Comparison of ENCODE assay signal across 19 cellular contexts in genomic region chr9:137484551-137485315, GRCh38. TPM values are rescaled to one million over a fixed set of nuclear protein-coding genes. Genes with fewer than 3 reads are reported as not detected.
"Had no signal": no experiment of that assay in that cellular context is flagged by ENCODE, and none has a peak within 500 bp of the region (broad histone marks: within the 10 kb centered on the region; RNA-seq: fewer than 3 reads in every experiment).

No MANE protein-coding gene starts in this region.

- H3K27me3 ChIP-seq: body of pancreas, stomach, uterus had no signal

- H3K27ac ChIP-seq: body of pancreas, parathyroid adenoma, stomach, thoracic aorta, uterus had no signal

- H3K9me3 Mint-ChIP-seq: central memory CD8-positive, alpha-beta T cell; effector memory CD8-positive, alpha-beta T cell; T-helper 1 cell treated with Interleukin-12 subunit alpha and Interleukin-12 subunit beta and Interleukin-4 antibody, amounts not matched to agents 30 μg/mL and 1 μg/mL, for 36 hours had no signal

- H3K27ac Mint-ChIP-seq: effector memory CD8-positive, alpha-beta T cell; T-helper 1 cell treated with Interleukin-12 subunit alpha and Interleukin-12 subunit beta and Interleukin-4 antibody, amounts not matched to agents 30 μg/mL and 1 μg/mL, for 36 hours had no signal

- H3K4me1 ChIP-seq: parathyroid adenoma, uterus had no signal

- H3K79me2 ChIP-seq: parathyroid adenoma had no signal

- H3K27me3 Mint-ChIP-seq: central memory CD8-positive, alpha-beta T cell; effector memory CD8-positive, alpha-beta T cell had no signal

- H3K9ac ChIP-seq: parathyroid adenoma had no signal

- H3K36me3 ChIP-seq: thoracic aorta, uterus had no signal

- DNase-seq: activated CD4-positive, alpha-beta T cell treated with anti-CD3 and anti-CD28 coated beads, Interleukin-2, amount 50 U/mL, for 1 hour; activated CD4-positive, CD25-positive, alpha-beta regulatory T cell; activated naive CD4-positive, alpha-beta T cell treated with anti-CD3 and anti-CD28 coated beads, Interleukin-2, amount 50 U/mL, for 16 hours; activated T-cell treated with anti-CD3 and anti-CD28 coated beads, Interleukin-2, amount 50 U/mL, for 1 hour; body of pancreas; effector memory CD8-positive, alpha-beta T cell; hippocampal formation; kidney glomerular epithelial cell; mammary epithelial cell; retina; stimulated activated CD4-positive, alpha-beta T cell treated with anti-CD3 and anti-CD28 coated beads, Interleukin-4, amount 100 ng/mL, for 4 hours; stomach; uterus had no signal

- H3K9me3 ChIP-seq: body of pancreas, stomach, thoracic aorta, uterus had no signal

- ATAC-seq: body of pancreas; effector memory CD8-positive, alpha-beta T cell had no signal

- H3K4me1 Mint-ChIP-seq: central memory CD8-positive, alpha-beta T cell had no signal

- H3K4me3 ChIP-seq: body of pancreas, stomach, thoracic aorta, uterus had no signal

- H3K4me3 Mint-ChIP-seq: central memory CD8-positive, alpha-beta T cell; effector memory CD8-positive, alpha-beta T cell; T-helper 1 cell treated with Interleukin-12 subunit alpha and Interleukin-12 subunit beta and Interleukin-4 antibody, amounts not matched to agents 30 μg/mL and 1 μg/mL, for 36 hours had no signal

RNA-seq across cellular contexts. Expression of gene ENTPD8, which starts 43.6 kb away (rescaled TPM):
- total RNA-seq: epithelial cell of proximal tubule, thoracic aorta had no signal
- polyA plus RNA-seq: neural cell had no signal
